8 cellular contexts compared by ENCODE assay signal in the genomic region with DNA sequence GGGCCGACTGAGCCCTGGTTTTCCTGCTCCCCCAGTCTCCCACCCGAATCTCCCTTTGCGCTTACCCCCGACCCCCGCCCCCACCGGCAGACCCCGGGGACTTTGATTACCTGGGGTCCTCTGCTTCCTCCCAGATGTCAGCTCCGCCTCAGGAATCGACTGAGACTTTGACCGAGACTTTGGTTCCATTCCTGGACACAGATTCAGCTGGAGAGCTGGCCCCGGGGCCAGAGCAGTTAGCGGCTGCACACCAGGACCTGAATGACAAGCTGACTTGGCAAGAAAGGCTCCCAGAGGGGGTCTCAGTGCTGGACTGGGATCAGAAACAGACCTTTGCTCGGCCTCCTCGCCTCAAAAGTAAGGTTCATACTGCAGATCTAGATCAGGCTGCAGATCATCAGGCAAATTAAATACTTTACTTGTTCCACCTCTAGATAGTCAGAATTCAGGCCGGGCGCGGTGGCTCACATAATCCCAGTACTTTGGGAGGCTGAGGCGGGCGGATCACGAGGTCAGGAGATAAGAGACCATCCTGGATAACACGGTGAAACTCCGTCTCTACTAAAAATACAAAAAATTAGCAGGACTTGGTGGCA.
DNase-seq lines count a peak whose midpoint lies in the region; ATAC-seq and TF ChIP-seq lines count a peak whose summit lies in the region.

No MANE protein-coding gene starts in this region.

- CTCF ChIA-PET in AG04449 (lab: Yijun Ruan, JAX) = no interaction called here

- H3K9me2 ChIP-seq in neural cell (ENCODE audit: insufficient read depth, low read length) = no peaks in the 10 kb centered on the region

- H3K27me3 ChIP-seq in RWPE2 (ENCODE audit: insufficient read depth, poor library complexity, severe bottlenecking) = no peaks in the 10 kb centered on the region
- peaks cover 13% of the 10 kb centered on the region for H3K27me3 ChIP-seq in neural cell (ENCODE audit: insufficient read depth, low read depth, low read length)

- TF ChIP-seq CTCF in AG04449 (IDR thresholded peaks at IDR 0.05; ENCODE audit: insufficient read depth, low read length, missing control alignments) (no peak), RWPE2 (IDR thresholded peaks at IDR 0.05; ENCODE audit: poor library complexity, severe bottlenecking) (no peak), foreskin fibroblast (IDR thresholded peaks at IDR 0.05; ENCODE audit: low read depth, low read length) (no peak), neural cell (IDR thresholded peaks at IDR 0.05; ENCODE audit: poor library complexity, severe bottlenecking) (no peak)

- no peaks in the 10 kb centered on the region for H3K4me1 ChIP-seq in RWPE2 (ENCODE audit: insufficient read depth, poor library complexity, severe bottlenecking)

- H3K4me3 ChIP-seq in AG04449 (ENCODE audit: low read depth, low read length) (peak overlapping the region; percentile 23), RWPE2 (ENCODE audit: severe bottlenecking) (peak overlapping the region; percentile 29), foreskin fibroblast (ENCODE audit: low read depth in 1 of 2, low read length in 2 of 2) (peak overlapping the region; percentile 25 to 36), neural cell (ENCODE audit: low read length) (peak overlapping the region; percentile 53)

- no peak for TF ChIP-seq RAD21 in neural cell (conservative IDR thresholded peaks at IDR 0.05)

- POLR2A ChIA-PET in AG04449 (lab: Yijun Ruan, JAX) = no interaction called here

- no peak for TF ChIP-seq EP300 in neural cell (conservative IDR thresholded peaks at IDR 0.05; ENCODE audit: poor library complexity, severe bottlenecking)

- DNase-seq in AG04449 (ENCODE audit: low read depth, low spot score) (no peak), RWPE2 (ENCODE audit: low spot score) (no peak), foreskin fibroblast (no peak), amygdala (lab: John Stamatoyannopoulos, UW) (no peak)
- DNase-seq in effector CD4-positive, alpha-beta T cell = no peak

- no peaks in the 10 kb centered on the region for H3K79me2 ChIP-seq in neural cell (replicated peaks; ENCODE audit: insufficient read depth, low read length)

- H3K27ac ChIP-seq in RWPE2 (ENCODE audit: poor library complexity, severe bottlenecking) = no peak overlapping the region
- H3K27ac ChIP-seq in neural cell (ENCODE audit: low read length) = no peak overlapping the region

- H3K9me3 ChIP-seq in RWPE2 (ENCODE audit: severe bottlenecking) (no peaks in the 10 kb centered on the region), neural cell (ENCODE audit: low read length) (no peaks in the 10 kb centered on the region)

- no peak overlapping the region for H3K4me2 ChIP-seq in neural cell (ENCODE audit: low read length)

- no peaks in the 10 kb centered on the region for H3F3A ChIP-seq in neural cell (ENCODE audit: insufficient read depth, low read length, poor library complexity, severe bottlenecking)

- no peaks in the 10 kb centered on the region for H3K36me3 ChIP-seq in RWPE2 (ENCODE audit: low read depth)
- no peaks in the 10 kb centered on the region for H3K36me3 ChIP-seq in neural cell (ENCODE audit: insufficient read depth, low read length)

- H4K20me1 ChIP-seq in neural cell (ENCODE audit: insufficient read depth) = no peaks in the 10 kb centered on the region

- ATAC-seq in RWPE2 (ENCODE audit: low read depth) (no peak), HG02759 (IDR thresholded peaks at IDR 0.05; ENCODE audit: unreplicated experiment) (no peak), HG03378 (IDR thresholded peaks at IDR 0.05; ENCODE audit: unreplicated experiment) (no peak)

- H3K9ac ChIP-seq in neural cell (ENCODE audit: low read length) = no peak overlapping the region

- H2AFZ ChIP-seq in neural cell (ENCODE audit: low read depth, low read length) = no peak overlapping the region

TF ChIP-seq in neural cell, 6 proteins besides CTCF, POLR2A, EP300 and RAD21:
- TF ChIP-seq EZH2 (IDR thresholded peaks at IDR 0.05; ENCODE audit: borderline replicate concordance, insufficient read depth, low read length, poor library complexity, severe bottlenecking) (no peak), POLR2AphosphoS5 (IDR thresholded peaks at IDR 0.05) (no peak), SMC3 (conservative IDR thresholded peaks at IDR 0.05; ENCODE audit: poor library complexity) (no peak), MXI1 (conservative IDR thresholded peaks at IDR 0.05; ENCODE audit: poor library complexity, severe bottlenecking) (no peak), TAF1 (IDR thresholded peaks at IDR 0.05; ENCODE audit: low read depth) (no peak)
- TF ChIP-seq, protein P1, sequence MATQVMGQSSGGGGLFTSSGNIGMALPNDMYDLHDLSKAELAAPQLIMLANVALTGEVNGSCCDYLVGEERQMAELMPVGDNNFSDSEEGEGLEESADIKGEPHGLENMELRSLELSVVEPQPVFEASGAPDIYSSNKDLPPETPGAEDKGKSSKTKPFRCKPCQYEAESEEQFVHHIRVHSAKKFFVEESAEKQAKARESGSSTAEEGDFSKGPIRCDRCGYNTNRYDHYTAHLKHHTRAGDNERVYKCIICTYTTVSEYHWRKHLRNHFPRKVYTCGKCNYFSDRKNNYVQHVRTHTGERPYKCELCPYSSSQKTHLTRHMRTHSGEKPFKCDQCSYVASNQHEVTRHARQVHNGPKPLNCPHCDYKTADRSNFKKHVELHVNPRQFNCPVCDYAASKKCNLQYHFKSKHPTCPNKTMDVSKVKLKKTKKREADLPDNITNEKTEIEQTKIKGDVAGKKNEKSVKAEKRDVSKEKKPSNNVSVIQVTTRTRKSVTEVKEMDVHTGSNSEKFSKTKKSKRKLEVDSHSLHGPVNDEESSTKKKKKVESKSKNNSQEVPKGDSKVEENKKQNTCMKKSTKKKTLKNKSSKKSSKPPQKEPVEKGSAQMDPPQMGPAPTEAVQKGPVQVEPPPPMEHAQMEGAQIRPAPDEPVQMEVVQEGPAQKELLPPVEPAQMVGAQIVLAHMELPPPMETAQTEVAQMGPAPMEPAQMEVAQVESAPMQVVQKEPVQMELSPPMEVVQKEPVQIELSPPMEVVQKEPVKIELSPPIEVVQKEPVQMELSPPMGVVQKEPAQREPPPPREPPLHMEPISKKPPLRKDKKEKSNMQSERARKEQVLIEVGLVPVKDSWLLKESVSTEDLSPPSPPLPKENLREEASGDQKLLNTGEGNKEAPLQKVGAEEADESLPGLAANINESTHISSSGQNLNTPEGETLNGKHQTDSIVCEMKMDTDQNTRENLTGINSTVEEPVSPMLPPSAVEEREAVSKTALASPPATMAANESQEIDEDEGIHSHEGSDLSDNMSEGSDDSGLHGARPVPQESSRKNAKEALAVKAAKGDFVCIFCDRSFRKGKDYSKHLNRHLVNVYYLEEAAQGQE (IDR thresholded peaks at IDR 0.05; ENCODE audit: borderline replicate concordance) = no peak
